1 cellular context compared by ENCODE assay signal in the genomic region with DNA sequence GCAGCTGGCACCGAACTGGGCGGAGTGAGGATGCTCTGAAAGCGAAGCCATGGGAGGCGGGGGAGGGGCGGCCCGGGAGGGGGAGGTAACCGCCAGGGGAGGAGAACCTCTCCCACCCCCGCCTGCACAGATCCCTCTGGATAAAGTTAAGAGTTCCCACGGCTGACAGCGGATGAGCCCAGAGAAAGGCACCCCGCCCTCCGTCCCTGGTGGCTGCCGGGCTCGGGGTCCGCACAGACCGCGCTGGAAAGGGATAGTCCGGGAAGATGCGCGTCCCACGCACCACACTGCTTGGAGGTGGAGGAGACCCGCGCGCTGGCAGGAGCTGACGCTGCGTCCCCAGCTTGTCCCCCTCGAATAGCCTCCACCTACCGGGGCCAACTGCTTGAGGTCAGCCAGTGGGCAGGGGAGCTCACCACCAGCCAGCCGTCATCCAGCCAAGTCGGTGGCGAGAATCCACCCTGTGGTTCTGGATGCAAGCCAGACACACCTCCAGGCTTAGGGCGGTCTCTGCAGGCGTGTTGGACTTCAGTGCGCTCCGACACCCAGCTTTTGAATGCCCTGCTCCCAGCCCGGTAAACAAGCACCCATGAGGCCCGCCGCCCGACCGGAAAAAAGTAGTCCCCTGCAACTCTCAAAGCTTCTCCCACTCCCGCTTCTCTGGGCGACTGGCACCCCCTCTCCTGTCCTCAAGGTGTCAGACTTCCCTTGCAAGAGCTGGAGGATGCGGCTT.
TF ChIP-seq lines count a peak whose summit lies in the region.

Gene TRPC4 (minus strand): TSS at position 17 of the 733 bp plus-strand sequence. CDS start 86,439 bp downstream, outside the sequence.

TF ChIP-seq in GM23338, 12 proteins besides CTCF, POLR2A, EP300 and RAD21 (continued from another document):
- TF ChIP-seq ZNF462 (CRISPR knock-in tag; IDR thresholded peaks at IDR 0.05) = no peak
